In the genomic region with DNA sequence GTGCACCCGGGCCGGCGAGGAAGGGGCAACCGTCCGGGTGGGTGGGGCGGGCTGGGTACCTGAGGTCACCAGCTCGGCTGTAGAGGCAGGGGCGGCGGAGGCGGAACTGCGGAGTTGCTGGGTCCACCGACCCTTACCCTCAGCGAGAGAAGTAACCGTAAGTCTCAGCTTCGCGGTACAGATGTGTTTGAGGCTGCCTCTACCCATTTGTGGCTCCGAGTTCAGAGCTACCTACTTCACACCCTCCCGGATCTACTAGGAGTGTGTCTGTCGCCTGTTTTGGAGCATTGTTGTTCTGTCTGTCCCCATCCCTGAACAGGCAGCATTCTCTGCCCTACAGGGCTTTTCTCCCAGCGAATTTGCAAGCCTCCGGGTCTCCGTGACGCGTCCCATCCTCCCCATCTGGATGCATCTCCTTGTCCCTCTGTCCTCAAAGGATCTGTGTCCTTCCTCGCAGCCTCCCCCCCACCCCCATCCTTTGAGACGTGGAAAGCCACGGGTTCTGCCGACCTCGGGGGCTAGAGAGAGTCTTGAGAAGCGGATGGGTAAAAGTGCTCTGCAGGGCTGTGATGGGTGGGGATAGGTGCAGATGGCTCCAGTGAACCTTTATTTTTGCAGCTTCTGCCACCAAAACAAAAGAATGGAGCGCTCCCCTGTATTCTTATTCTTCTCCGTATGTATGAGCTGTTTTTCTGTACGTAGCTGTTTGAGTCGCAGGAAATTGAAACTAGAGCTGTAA, we compare ENCODE assay signal across 8 cellular contexts. TPM values are rescaled to one million over a fixed set of nuclear protein-coding genes. Genes with fewer than 3 reads are reported as not detected.
A peak's percentile ranks its signal among the peaks of the same experiment; 100 is the strongest.
DNase-seq lines count a peak whose midpoint lies in the region; ATAC-seq and TF ChIP-seq lines count a peak whose summit lies in the region.

No MANE protein-coding gene starts in this region.

- WGBS in right cardiac atrium = under 1% methylated on average over 34 of the region's 34 CpGs
- 0 to 1% (median 0%) methylated on average over 26 to 34 of the region's 34 CpGs for WGBS in psoas muscle, 3 donors

- TF ChIP-seq CTCF in CD8-positive, alpha-beta T cell (IDR thresholded peaks at IDR 0.05) = no peak
- no peak for TF ChIP-seq CTCF in OCI-LY7 (conservative IDR thresholded peaks at IDR 0.05; ENCODE audit: low read length)
- TF ChIP-seq CTCF in psoas muscle (IDR thresholded peaks at IDR 0.05) = no peak

- peaks cover 15% of the 10 kb centered on the region; the same call in 1 of the 2 replicates for H4K20me1 ChIP-seq in OCI-LY7 (ENCODE audit: insufficient read depth, low read length)

- peak; percentile 47 for ATAC-seq in CD8-positive, alpha-beta T cell
- peak; percentile 17 for ATAC-seq in GM19025 (IDR thresholded peaks at IDR 0.05; ENCODE audit: low read depth, unreplicated experiment)
- peak; percentile 19 for ATAC-seq in HG03103 (IDR thresholded peaks at IDR 0.05; ENCODE audit: low read depth, unreplicated experiment)
- peak; percentile 34 to 41 for ATAC-seq in right cardiac atrium
- peak; percentile 15 to 34 (median 29) for ATAC-seq in psoas muscle

- no peaks in the 10 kb centered on the region for H3K9me3 Mint-ChIP-seq in CD8-positive, alpha-beta T cell

- no TSS peak for BruUV-seq in OCI-LY7 (replicated peaks; lab: Mats Ljungman, UMichigan)

- peak overlapping the region; percentile 98 for H3K4me3 Mint-ChIP-seq in CD8-positive, alpha-beta T cell

- no peaks in the 10 kb centered on the region for H3K27me3 ChIP-seq in CD8-positive, alpha-beta T cell (ENCODE audit: insufficient read depth, low read length)
- H3K27me3 ChIP-seq in right cardiac atrium (ENCODE audit: control insufficient read depth, insufficient read depth) (no peaks in the 10 kb centered on the region), psoas muscle (ENCODE audit: insufficient read depth in 3 of 3, low read length in 2 of 3) (no peaks in the 10 kb centered on the region)

- POLR2A ChIA-PET in CD8-positive, alpha-beta T cell (lab: Charles Lee) = interaction anchor here (0.7 to 3.1 kb wide), 8 partner anchors 13 to 306 kb away, joined by 3 to 17 read pairs (median 4); a partner anchor contains a TSS
- POLR2A ChIA-PET in OCI-LY7 (lab: Charles Lee) = interaction anchor here (0.5 to 2.3 kb wide), 18 partner anchors 9 to 366 kb away, joined by 3 to 11 read pairs (median 4); a partner anchor contains a TSS

- CTCF ChIA-PET in CD8-positive, alpha-beta T cell (lab: Charles Lee) = interaction anchor here (0.9 to 1.2 kb wide), 2 partner anchors 177 to 190 kb away, joined by 3 read pairs; no protein-coding TSS in a partner anchor
- CTCF ChIA-PET in OCI-LY7 (lab: Charles Lee; ENCODE audit: unreplicated experiment) = interaction anchor here (1.0 to 1.3 kb wide), 2 partner anchors 36 to 113 kb away, joined by 3 to 4 read pairs; a partner anchor contains a TSS

- H2AFZ ChIP-seq in OCI-LY7 (ENCODE audit: low read length) = peak overlapping the region; percentile 73

- H3K36me3 ChIP-seq in CD8-positive, alpha-beta T cell (ENCODE audit: insufficient read depth, low read length) = no peaks in the 10 kb centered on the region
- H3K36me3 ChIP-seq in OCI-LY7 (ENCODE audit: insufficient read depth, low read length) (peaks cover 34% of the 10 kb centered on the region), psoas muscle (ENCODE audit: insufficient read depth in 1 of 2, low read depth in 1 of 2) (peaks cover 0 to 6% of the 10 kb centered on the region in 2 donors)

- no peaks in the 10 kb centered on the region for H3K9me2 ChIP-seq in OCI-LY7 (ENCODE audit: insufficient read depth, low read length)

- peaks cover 58% of the 10 kb centered on the region for H3K4me1 Mint-ChIP-seq in CD8-positive, alpha-beta T cell (ENCODE audit: low read depth)

- peak in 6 of 7 experiments; percentile 7 to 51 (median 21) for DNase-seq in CD8-positive, alpha-beta T cell
- DNase-seq in OCI-LY7 (ENCODE audit: low spot score) (peak; percentile 44), right cardiac atrium (peak in 2 of 3 donors; percentile 53 to 58), psoas muscle (peak in 1 of 2 donors; percentile 15), HPDE6-E6E7 (ENCODE audit: extremely low spot score) (no peak)

- peak overlapping the region; percentile 91 for H3K4me2 ChIP-seq in OCI-LY7 (ENCODE audit: low read length)

- H3K4me3 ChIP-seq in CD8-positive, alpha-beta T cell (ENCODE audit: low read depth, low read length) = peak overlapping the region; percentile 90
- H3K4me3 ChIP-seq in OCI-LY7 (ENCODE audit: low read depth, low read length, poor library complexity, severe bottlenecking) = peak overlapping the region; percentile 89
- peak overlapping the region; percentile 87 for H3K4me3 ChIP-seq in right cardiac atrium (ENCODE audit: low read length)
- peak overlapping the region; percentile 87 for H3K4me3 ChIP-seq in psoas muscle

- no peaks in the 10 kb centered on the region for H3K9me3 ChIP-seq in CD8-positive, alpha-beta T cell (ENCODE audit: low read length)
- H3K9me3 ChIP-seq in OCI-LY7 (ENCODE audit: low read length) (no peaks in the 10 kb centered on the region), right cardiac atrium (ENCODE audit: control insufficient read depth, low read length) (no peaks in the 10 kb centered on the region), psoas muscle (no peaks in the 10 kb centered on the region)

- H3K27ac ChIP-seq in CD8-positive, alpha-beta T cell (ENCODE audit: low read depth, low read length) = peak overlapping the region; percentile 93
- H3K27ac ChIP-seq in OCI-LY7 (ENCODE audit: low read depth, low read length, poor library complexity, severe bottlenecking) (peak overlapping the region; percentile 76), angular gyrus (ENCODE audit: low read depth, low read length) (peak overlapping the region; percentile 86), right cardiac atrium (ENCODE audit: low read length) (peak overlapping the region; percentile 89), psoas muscle (peak overlapping the region; percentile 90)

- peaks cover 28% of the 10 kb centered on the region for H3K36me3 Mint-ChIP-seq in CD8-positive, alpha-beta T cell

- peaks cover 86% of the 10 kb centered on the region for H3K79me2 ChIP-seq in OCI-LY7 (ENCODE audit: insufficient read depth, low read depth, low read length)

- no peaks in the 10 kb centered on the region for H3K27me3 Mint-ChIP-seq in CD8-positive, alpha-beta T cell (ENCODE audit: low read depth)

- intact Hi-C loops in CD8-positive, alpha-beta T cell (cut with DNase I, micrococcal nuclease) = loop anchor here (1.0 to 10.0 kb wide), 9 partner anchors 282 to 1902 kb away; a partner anchor contains a TSS
- intact Hi-C loops in OCI-LY7 (cut with micrococcal nuclease; ENCODE audit: unreplicated experiment) = loop anchor here (2.0 to 10.0 kb wide), 5 partner anchors 201 to 1522 kb away; a partner anchor contains a TSS
- intact Hi-C loops in right cardiac atrium (cut with DNase I) = no loop called here
- intact Hi-C loops in psoas muscle (cut with DNase I) = loop anchor here (5.0 kb wide), 1 partner anchor 201 kb away; a partner anchor contains a TSS

- peak overlapping the region; percentile 93 for H3K27ac Mint-ChIP-seq in CD8-positive, alpha-beta T cell

- peaks cover 29% of the 10 kb centered on the region for H3K4me1 ChIP-seq in CD8-positive, alpha-beta T cell (ENCODE audit: insufficient read depth, low read length)
- H3K4me1 ChIP-seq in OCI-LY7 (ENCODE audit: insufficient read depth, low read length, poor library complexity, severe bottlenecking) (peaks cover 23% of the 10 kb centered on the region), right cardiac atrium (ENCODE audit: control insufficient read depth, insufficient read depth, low read length) (no peaks in the 10 kb centered on the region), psoas muscle (peaks cover 34% of the 10 kb centered on the region)

RNA-seq across cellular contexts. Expression of a gene that starts 0.8 kb away (rescaled TPM):
- 10 to 100 TPM; 51.1 to 59.6 TPM for total RNA-seq in CD8-positive, alpha-beta T cell
- total RNA-seq in OCI-LY7 (2014; rRNA removed; shearing (Covaris generic)) = 15.4 and 25.3 TPM in 2 replicates
- total RNA-seq in OCI-LY7 (2022) = 42.3 and 51.6 TPM in 2 replicates
- 10 to 100 TPM; 49.3 to 55.3 (median 52.4) TPM for total RNA-seq in right cardiac atrium
- 8.1 TPM for polyA plus RNA-seq in right cardiac atrium
- 10 to 100 TPM; 23.3 to 31.9 (median 26.7) TPM for total RNA-seq in psoas muscle
- polyA plus RNA-seq in psoas muscle = 10 to 100 TPM in 1 of 3 donors, 1 to 10 TPM in 2; 4.9 to 14.6 (median 7.3) TPM

RNA-seq across cellular contexts. Expression of a gene that starts 0.8 kb away (rescaled TPM):
- total RNA-seq in CD8-positive, alpha-beta T cell = 10 to 100 TPM; 25.0 to 27.0 TPM
- total RNA-seq in OCI-LY7 (2014; rRNA removed; shearing (Covaris generic)) = 35.7 and 50.0 TPM in 2 replicates
- 44.5 and 44.8 TPM in 2 replicates for total RNA-seq in OCI-LY7 (2022)
- 10 to 100 TPM; 31.8 to 38.2 (median 35.7) TPM for total RNA-seq in right cardiac atrium
- polyA plus RNA-seq in right cardiac atrium = 19.0 TPM
- 10 to 100 TPM; 23.5 to 30.5 (median 26.7) TPM for total RNA-seq in psoas muscle
- 10 to 100 TPM; 12.4 to 31.7 (median 14.0) TPM for polyA plus RNA-seq in psoas muscle

Comparison
In these comparisons a context has a peak if more than half of its experiments do, and no peak if none do; other contexts are left out.
1. intact Hi-C loops: an anchor here in CD8-positive, alpha-beta T cell (1.0 to 10.0 kb wide), OCI-LY7 (2.0 to 10.0 kb wide) and psoas muscle (5.0 kb wide); none called in right cardiac atrium.